In the genomic region with DNA sequence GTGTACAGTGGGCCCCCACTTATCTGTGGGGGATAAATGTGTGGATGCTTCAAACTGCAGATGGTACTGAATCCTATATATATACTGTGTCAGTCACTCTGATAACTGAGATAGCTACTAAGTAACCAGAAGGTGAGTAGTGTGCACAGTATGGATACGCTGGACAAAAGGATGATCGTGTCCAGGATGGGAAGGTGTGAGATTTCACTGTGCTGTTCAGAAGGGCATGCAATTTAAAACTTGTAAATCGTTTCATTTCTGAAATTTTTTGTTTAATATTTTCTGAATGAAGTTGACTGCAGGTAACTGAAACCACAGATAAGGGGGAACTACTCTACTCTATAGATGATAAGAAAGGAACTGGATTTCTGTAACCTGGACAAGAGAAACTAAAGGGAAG, we compare ENCODE assay signal across 1 cellular context.
TF ChIP-seq lines count a peak whose summit lies in the region.

No MANE protein-coding gene starts in this region.

TF ChIP-seq in H1, 55 proteins besides CTCF, POLR2A, EP300 and RAD21:
- no peak for TF ChIP-seq RNF2 (IDR thresholded peaks at IDR 0.05; ENCODE audit: borderline replicate concordance, low read depth, low read length, missing control alignments, poor library complexity, severe bottlenecking)
- TF ChIP-seq TCF12 (IDR thresholded peaks at IDR 0.05; ENCODE audit: low read depth, low read length): no peak
- TF ChIP-seq, protein P1, sequence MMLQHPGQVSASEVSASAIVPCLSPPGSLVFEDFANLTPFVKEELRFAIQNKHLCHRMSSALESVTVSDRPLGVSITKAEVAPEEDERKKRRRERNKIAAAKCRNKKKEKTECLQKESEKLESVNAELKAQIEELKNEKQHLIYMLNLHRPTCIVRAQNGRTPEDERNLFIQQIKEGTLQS (IDR thresholded peaks at IDR 0.05; ENCODE audit: insufficient read depth, low read depth, low read length): no peak
- TF ChIP-seq EGR1 (IDR thresholded peaks at IDR 0.05; ENCODE audit: borderline replicate concordance, low read depth, low read length): no peak
- no peak for TF ChIP-seq POU5F1 (IDR thresholded peaks at IDR 0.05; ENCODE audit: low read depth, low read length)
- TF ChIP-seq TBP (IDR thresholded peaks at IDR 0.05; ENCODE audit: low read depth, low read length): no peak
- TF ChIP-seq, protein P2, sequence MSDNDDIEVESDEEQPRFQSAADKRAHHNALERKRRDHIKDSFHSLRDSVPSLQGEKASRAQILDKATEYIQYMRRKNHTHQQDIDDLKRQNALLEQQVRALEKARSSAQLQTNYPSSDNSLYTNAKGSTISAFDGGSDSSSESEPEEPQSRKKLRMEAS (IDR thresholded peaks at IDR 0.05): no peak
- no peak for TF ChIP-seq KDM5A (IDR thresholded peaks at IDR 0.05; ENCODE audit: low read length)
- no peak for TF ChIP-seq KDM4A (IDR thresholded peaks at IDR 0.05; ENCODE audit: low read depth, low read length, severe bottlenecking)
- no peak for TF ChIP-seq GABPA (IDR thresholded peaks at IDR 0.05; ENCODE audit: borderline replicate concordance, insufficient read depth, low read length)
- TF ChIP-seq SIRT6 (IDR thresholded peaks at IDR 0.05; ENCODE audit: low read length): no peak
